ENCODE assay signal across 27 cellular contexts in the genomic region with DNA sequence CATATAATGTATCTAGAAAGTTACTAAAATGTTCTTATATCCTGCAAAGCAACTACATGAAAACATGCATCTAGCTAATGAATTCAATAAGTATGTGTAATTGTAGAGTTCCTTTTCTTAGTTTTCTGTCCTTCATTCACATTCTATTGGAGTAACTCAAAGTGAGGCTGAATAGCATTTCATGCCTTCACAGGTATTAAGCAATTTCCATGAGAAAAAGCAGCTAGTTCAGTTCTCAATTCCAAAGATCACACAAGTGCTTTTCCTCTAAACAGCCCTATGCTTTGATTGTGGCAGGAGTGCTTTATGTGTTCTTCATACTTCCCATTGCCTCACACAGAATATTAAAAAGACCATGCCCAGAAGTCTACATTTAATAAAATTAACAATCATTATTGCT.
"Had no signal": no experiment of that assay in that cellular context is flagged by ENCODE, and none has a peak within 500 bp of the region (broad histone marks: within the 10 kb centered on the region; RNA-seq: fewer than 3 reads in every experiment).

No MANE protein-coding gene starts in this region.

- H2AFZ ChIP-seq: hepatocyte had no signal

- H3K27ac ChIP-seq: cardiac muscle cell, epithelial cell of prostate, hepatocyte, left lung, pancreas, psoas muscle, suprapubic skin, tibial nerve had no signal

- H3K27me3 ChIP-seq: cardiac muscle cell, hepatocyte, left lung, pancreas, suprapubic skin, tibial nerve had no signal

- H3K27me3 Mint-ChIP-seq: activated CD4-positive, alpha-beta T cell treated with anti-CD3 and anti-CD28 coated beads for 36 hours; activated naive CD8-positive, alpha-beta T cell; naive thymus-derived CD8-positive, alpha-beta T cell; stimulated activated naive CD8-positive, alpha-beta T cell treated with anti-CD3 and anti-CD28 coated beads, Interleukin-15, amount 100 ng/mL, for 72 hours had no signal

- H3K27ac Mint-ChIP-seq: activated CD4-positive, alpha-beta T cell treated with anti-CD3 and anti-CD28 coated beads for 36 hours; activated naive CD8-positive, alpha-beta T cell; activated T-helper 2 cell treated with anti-CD3 and anti-CD28 coated beads, Interferon-gamma antibody, Interleukin-2, Interleukin-4, amounts not matched to agents 10 μg/mL and 5 μg/mL and 100 μg/mL, durations not matched to agents 14 hours and 24 hours and 36 hours; immature natural killer cell; naive thymus-derived CD8-positive, alpha-beta T cell; stimulated activated naive CD8-positive, alpha-beta T cell treated with anti-CD3 and anti-CD28 coated beads, Interleukin-15, amount 100 ng/mL, for 72 hours; T-helper 1 cell treated with Interleukin-12 subunit alpha and Interleukin-12 subunit beta and Interleukin-4 antibody, amounts not matched to agents 30 μg/mL and 1 μg/mL, for 36 hours; WTC11 had no signal

- H3K36me3 ChIP-seq: cardiac muscle cell, left lung, pancreas, suprapubic skin, tibial nerve had no signal

- H3K4me3 ChIP-seq: cardiac muscle cell, hepatocyte, left lung, lung, pancreas, psoas muscle, suprapubic skin, tibial nerve had no signal

- H3K4me3 Mint-ChIP-seq: activated CD4-positive, alpha-beta T cell treated with anti-CD3 and anti-CD28 coated beads for 36 hours; activated naive CD8-positive, alpha-beta T cell; activated T-cell treated with anti-CD3 and anti-CD28 coated beads, Interleukin-2, amount 50 U/mL, for 4 hours; immature natural killer cell; naive thymus-derived CD8-positive, alpha-beta T cell; stimulated activated naive CD8-positive, alpha-beta T cell treated with anti-CD3 and anti-CD28 coated beads, Interleukin-15, amount 100 ng/mL, for 72 hours; T-helper 1 cell treated with Interleukin-12 subunit alpha and Interleukin-12 subunit beta and Interleukin-4 antibody, amounts not matched to agents 30 μg/mL and 1 μg/mL, for 36 hours; WTC11 had no signal

- H3K4me2 ChIP-seq: hepatocyte had no signal

- H3K4me1 Mint-ChIP-seq: activated CD4-positive, alpha-beta T cell treated with anti-CD3 and anti-CD28 coated beads for 36 hours; immature natural killer cell; naive thymus-derived CD8-positive, alpha-beta T cell; stimulated activated naive CD8-positive, alpha-beta T cell treated with anti-CD3 and anti-CD28 coated beads, Interleukin-15, amount 100 ng/mL, for 72 hours had no signal

- DNase-seq: activated CD4-positive, alpha-beta T cell treated with anti-CD3 and anti-CD28 coated beads for 36 hours; activated CD4-positive, alpha-beta T cell treated with anti-CD3 and anti-CD28 coated beads, Interleukin-2, amount 50 U/mL, for 48 hours; activated CD8-positive, alpha-beta memory T cell treated with anti-CD3 and anti-CD28 coated beads, Interleukin-2, amount 50 U/mL, for 48 hours; activated naive CD4-positive, alpha-beta T cell; activated T-cell treated with anti-CD3 and anti-CD28 coated beads, Interleukin-2, amount 50 U/mL, for 4 hours; amygdala; glutamatergic neuron; immature natural killer cell; kidney glomerular epithelial cell; left lung; naive thymus-derived CD8-positive, alpha-beta T cell; pancreas; psoas muscle; right cardiac atrium; stimulated activated CD4-positive, alpha-beta T cell treated with anti-CD3 and anti-CD28 coated beads, Interleukin-1b, Interleukin-23, amount 100 ng/mL, for 48 hours; stimulated activated naive CD8-positive, alpha-beta T cell treated with anti-CD3 and anti-CD28 coated beads, Interleukin-15, amount 100 ng/mL, for 72 hours; T1000 had no signal

- H3K4me1 ChIP-seq: left lung, psoas muscle, suprapubic skin had no signal

- H3K36me3 Mint-ChIP-seq: activated naive CD8-positive, alpha-beta T cell; immature natural killer cell; naive thymus-derived CD8-positive, alpha-beta T cell; WTC11 had no signal

- H3K79me2 ChIP-seq: hepatocyte had no signal

- ATAC-seq: activated CD4-positive, alpha-beta T cell treated with anti-CD3 and anti-CD28 coated beads for 36 hours; activated T-cell treated with anti-CD3 and anti-CD28 coated beads, Interleukin-2, amount 50 U/mL, for 4 hours; left lung; naive thymus-derived CD8-positive, alpha-beta T cell; pancreas; psoas muscle; right cardiac atrium; stimulated activated naive CD8-positive, alpha-beta T cell treated with anti-CD3 and anti-CD28 coated beads, Interleukin-15, amount 100 ng/mL, for 72 hours; WTC11 had no signal

- H3K9me3 Mint-ChIP-seq: activated T-cell treated with anti-CD3 and anti-CD28 coated beads, Interleukin-2, amount 50 U/mL, for 4 hours; activated T-helper 2 cell treated with anti-CD3 and anti-CD28 coated beads, Interferon-gamma antibody, Interleukin-2, Interleukin-4, amounts not matched to agents 10 μg/mL and 5 μg/mL and 100 μg/mL, durations not matched to agents 14 hours and 24 hours and 36 hours; T-helper 1 cell treated with Interleukin-12 subunit alpha and Interleukin-12 subunit beta and Interleukin-4 antibody, amounts not matched to agents 30 μg/mL and 1 μg/mL, for 36 hours had no signal
